ENCODE assay signal across 8 cellular contexts in genomic region chr3:52277972-52278509, GRCh38. TPM values are rescaled to one million over a fixed set of nuclear protein-coding genes. Genes with fewer than 3 reads are reported as not detected.
DNase-seq lines count a peak whose midpoint lies in the region; ATAC-seq, FAIRE-seq and TF ChIP-seq lines count a peak whose summit lies in the region.

No MANE protein-coding gene starts in this region.

- peak overlapping the region; percentile 86 to 99 for H3K9ac ChIP-seq in kidney (ENCODE audit: low read length in 2 of 2)

- H3K4me1 Mint-ChIP-seq in CD14-positive monocyte (peaks cover 52% of the 10 kb centered on the region), MCF 10A (ENCODE audit: insufficient read depth, unreplicated experiment) (peaks cover 26% of the 10 kb centered on the region)

- DNase-seq in CD14-positive monocyte (ENCODE audit: low spot score), result no peak
- DNase-seq in SHP77 treated with DMSO at 0.1 percent for 48 hours (lab: John Stamatoyannopoulos, UW), result peak; percentile 25
- peak; percentile 66 for DNase-seq in MCF 10A (ENCODE audit: unreplicated experiment)
- peak; percentile 89 for DNase-seq in kidney
- DNase-seq in stimulated activated CD4-positive, alpha-beta T cell treated with anti-CD3 and anti-CD28 coated beads, Interleukin-4, amount 100 ng/mL, for 1 hour, result peak; percentile 67
- no peak for DNase-seq in NCI-H1105 treated with DMSO at 0.1 percent for 48 hours (lab: John Stamatoyannopoulos, UW)

- H3K27ac Mint-ChIP-seq in CD14-positive monocyte (peak overlapping the region; percentile 94 to 100 (median 99)), MCF 10A (ENCODE audit: low read depth, unreplicated experiment) (peak overlapping the region; percentile 99)

- peak overlapping the region; percentile 98 to 100 for H3K4me3 Mint-ChIP-seq in CD14-positive monocyte
- H3K4me3 Mint-ChIP-seq in MCF 10A (ENCODE audit: unreplicated experiment), result peak overlapping the region; percentile 84

- TF ChIP-seq CTCF in CD14-positive monocyte (IDR thresholded peaks at IDR 0.05), result peak; percentile 52
- TF ChIP-seq CTCF in MCF 10A (IDR thresholded peaks at IDR 0.05; ENCODE audit: unreplicated experiment), result peak; percentile 37
- TF ChIP-seq CTCF in kidney (IDR thresholded peaks at IDR 0.05; ENCODE audit: borderline replicate concordance, extremely low read depth, insufficient read depth), result peak; percentile 20

- FAIRE-seq in kidney (lab: Jason Lieb, UNC), result no peak

- peaks cover 13 to 23% of the 10 kb centered on the region in 2 donors for H3K4me1 ChIP-seq in kidney (ENCODE audit: control insufficient read depth in 1 of 2, insufficient read depth in 1 of 2, low read depth in 1 of 2, low read length in 2 of 2)

- POLR2A ChIA-PET in MCF 10A (lab: Yijun Ruan, JAX), result interaction anchor here (0.6 to 6.3 kb wide), 28 partner anchors 10 to 336 kb away, joined by 3 to 120 read pairs (median 4); partner anchors contain the start of genes ABHD14A, ABHD14B, DUSP7 and GLYCTK

- H3K9me3 Mint-ChIP-seq in CD14-positive monocyte (no peaks in the 10 kb centered on the region), MCF 10A (ENCODE audit: unreplicated experiment) (no peaks in the 10 kb centered on the region)

- intact Hi-C loops in CD14-positive monocyte (cut with micrococcal nuclease) (loop anchor here (5.0 kb wide), 1 partner anchor 36 kb away; no protein-coding TSS in a partner anchor), MCF 10A (cut with micrococcal nuclease) (loop anchor here (1.0 to 5.0 kb wide), 2 partner anchors 41 to 59 kb away; no protein-coding TSS in a partner anchor), kidney (cut with DNase I) (no loop called here)

- CTCF ChIA-PET in MCF 10A (lab: Yijun Ruan, JAX), result interaction anchor here (0.6 to 3.0 kb wide), 9 partner anchors 11 to 62 kb away, joined by 3 to 22 read pairs (median 3); partner anchors contain the start of gene TLR9

- no peaks in the 10 kb centered on the region for H3K9me3 ChIP-seq in kidney (ENCODE audit: control insufficient read depth in 1 of 2, low read length in 2 of 2)

- H3K27ac ChIP-seq in kidney (ENCODE audit: low read depth in 2 of 2, low read length in 2 of 2), result peak overlapping the region; percentile 98

- no TSS peak for BruUV-seq in MCF 10A (replicated peaks; lab: Mats Ljungman, UMichigan)

- peaks cover 0 to 2% of the 10 kb centered on the region in 2 donors for H3K36me3 ChIP-seq in kidney (ENCODE audit: control insufficient read depth in 1 of 2, insufficient read depth in 2 of 2, low read length in 2 of 2)

- H3K36me3 Mint-ChIP-seq in CD14-positive monocyte, result peaks cover 16 to 36% of the 10 kb centered on the region in 2 donors
- peaks cover 33% of the 10 kb centered on the region for H3K36me3 Mint-ChIP-seq in MCF 10A (ENCODE audit: insufficient read depth, unreplicated experiment)

- peak overlapping the region; percentile 94 for H3K4me3 ChIP-seq in kidney (ENCODE audit: low read length in 2 of 2)

- H3K27me3 Mint-ChIP-seq in CD14-positive monocyte (ENCODE audit: low read depth in 3 of 3), result peaks cover 0 to 4% (median 0%) of the 10 kb centered on the region in 3 donors
- H3K27me3 Mint-ChIP-seq in MCF 10A (ENCODE audit: insufficient read depth, unreplicated experiment), result no peaks in the 10 kb centered on the region

- ATAC-seq in GM19043 (IDR thresholded peaks at IDR 0.05; ENCODE audit: low read depth, unreplicated experiment) (peak; percentile 35), HG03175 (IDR thresholded peaks at IDR 0.05; ENCODE audit: unreplicated experiment) (peak; percentile 57)

RNA-seq across cellular contexts. Expression of gene WDR82, which starts 0.4 kb away (rescaled TPM):
- polyA plus RNA-seq in CD14-positive monocyte (10 to 100 TPM; 27.3 to 33.4 TPM), kidney (ENCODE audit: insufficient read depth, low read depth, low replicate concordance) (20.9 TPM)
- total RNA-seq in MCF 10A (2022) (60.7 and 62.5 TPM in 2 replicates), kidney (75.8 TPM)

RNA-seq across cellular contexts. Expression of gene GLYCTK, which starts 9.6 kb away (rescaled TPM):
- 1 to 10 TPM; 8.3 to 8.4 TPM for polyA plus RNA-seq in CD14-positive monocyte
- 17.6 and 20.5 TPM in 2 replicates for total RNA-seq in MCF 10A (2022)
- total RNA-seq in kidney, result 30.7 TPM
- polyA plus RNA-seq in kidney (ENCODE audit: insufficient read depth, low read depth, low replicate concordance), result 50.2 TPM

RNA-seq across cellular contexts. Expression of gene PPM1M, which starts 32.5 kb away (rescaled TPM):
- 100 to 1,000 TPM in 1 of 2 donors, 10 to 100 TPM in 1; 92.8 to 120 TPM for polyA plus RNA-seq in CD14-positive monocyte
- total RNA-seq in MCF 10A (2022), result 10.4 and 14.0 TPM in 2 replicates
- 32.5 TPM for total RNA-seq in kidney
- 23.2 TPM for polyA plus RNA-seq in kidney (ENCODE audit: insufficient read depth, low read depth, low replicate concordance)

RNA-seq across cellular contexts. Expression of gene DNAH1, which starts 38.1 kb away (rescaled TPM):
- polyA plus RNA-seq in CD14-positive monocyte (under 1 TPM; 0.15 to 0.25 TPM), kidney (ENCODE audit: insufficient read depth, low read depth, low replicate concordance) (1.7 TPM)
- total RNA-seq in MCF 10A (2022) (3.0 and 7.6 TPM in 2 replicates), kidney (12.1 TPM)

RNA-seq across cellular contexts. Expression of gene TWF2, which starts 39.1 kb away (rescaled TPM):
- polyA plus RNA-seq in CD14-positive monocyte, result 100 to 1,000 TPM; 176 to 199 TPM
- 30.5 and 47.0 TPM in 2 replicates for total RNA-seq in MCF 10A (2022)
- 59.9 TPM for total RNA-seq in kidney
- 44.0 TPM for polyA plus RNA-seq in kidney (ENCODE audit: insufficient read depth, low read depth, low replicate concordance)

Comparison
In these comparisons a context has a peak if more than half of its experiments do, and no peak if none do; other contexts are left out.
1. DNase-seq: peak in SHP77 treated with DMSO at 0.1 percent for 48 hours (single experiment), MCF 10A (single experiment), kidney (single experiment) and stimulated activated CD4-positive, alpha-beta T cell treated with anti-CD3 and anti-CD28 coated beads, Interleukin-4, amount 100 ng/mL, for 1 hour (single experiment); none in CD14-positive monocyte (single experiment) and NCI-H1105 treated with DMSO at 0.1 percent for 48 hours (single experiment).
2. Peak in every context shown above with its lines, with median percentiles within 50 percentile points of each other: CTCF ChIP-seq.